Comparison of ENCODE assay signal across 9 cellular contexts in genomic region chr20:48846516-48847492, GRCh38. TPM values are rescaled to one million over a fixed set of nuclear protein-coding genes. Genes with fewer than 3 reads are reported as not detected.
DNase-seq lines count a peak whose midpoint lies in the region; ATAC-seq and TF ChIP-seq lines count a peak whose summit lies in the region.
"Had no signal": no experiment of that assay in that cellular context is flagged by ENCODE, and none has a peak within 500 bp of the region (broad histone marks: within the 10 kb centered on the region; RNA-seq: fewer than 3 reads in every experiment).

No MANE protein-coding gene starts in this region.

- H3K4me3 ChIP-seq in mesodermal cell (ENCODE audit: extremely low read depth, insufficient read depth, low read length, poor library complexity, severe bottlenecking) (no peak overlapping the region), dorsolateral prefrontal cortex (no peak overlapping the region)
- H3K4me3 ChIP-seq: upper lobe of left lung had no signal

- H3K36me3 Mint-ChIP-seq in osteocyte (ENCODE audit: unreplicated experiment) = no peaks in the 10 kb centered on the region

- no peaks in the 10 kb centered on the region for H3K4me1 ChIP-seq in mesodermal cell (ENCODE audit: control insufficient read depth, insufficient read depth, low read length, poor library complexity, severe bottlenecking)

- peak overlapping the region; percentile 63 for H3K27ac ChIP-seq in mesodermal cell (ENCODE audit: low read depth, low read length, severe bottlenecking)
- peak overlapping the region in 4 of 59 donors; percentile 16 to 59 (median 40) for H3K27ac ChIP-seq in dorsolateral prefrontal cortex
- H3K27ac ChIP-seq: upper lobe of left lung had no signal

- DNase-seq in activated CD4-positive, alpha-beta T cell treated with anti-CD3 and anti-CD28 coated beads, Interleukin-2, amount 50 U/mL, for 4 hours = peak; percentile 26 to 27
- DNase-seq in dorsolateral prefrontal cortex = no peak
- DNase-seq in osteocyte (ENCODE audit: extremely low spot score, unreplicated experiment) = no peak
- DNase-seq in NCI-H1092 treated with DMSO at 0.1 percent for 48 hours (lab: John Stamatoyannopoulos, UW) = no peak

- H3K9me3 ChIP-seq in mesodermal cell (ENCODE audit: control insufficient read depth, low read length) = no peaks in the 10 kb centered on the region
- H3K9me3 ChIP-seq: upper lobe of left lung had no signal

- H3K36me3 ChIP-seq in mesodermal cell (ENCODE audit: control insufficient read depth, insufficient read depth, low read length) = no peaks in the 10 kb centered on the region
- H3K36me3 ChIP-seq: upper lobe of left lung had no signal

- H3K27me3 Mint-ChIP-seq in osteocyte (ENCODE audit: unreplicated experiment) = no peaks in the 10 kb centered on the region

- no peaks in the 10 kb centered on the region for H3K9me3 Mint-ChIP-seq in osteocyte (ENCODE audit: unreplicated experiment)

- no peak overlapping the region for H3K27ac Mint-ChIP-seq in osteocyte (ENCODE audit: unreplicated experiment)

- ATAC-seq in GM18511 (IDR thresholded peaks at IDR 0.05; ENCODE audit: unreplicated experiment) = peak; percentile 98
- ATAC-seq in GM21515 (IDR thresholded peaks at IDR 0.05; ENCODE audit: unreplicated experiment) = peak; percentile 83
- peak; percentile 80 for ATAC-seq in HG03565 (IDR thresholded peaks at IDR 0.05; ENCODE audit: unreplicated experiment)

- TF ChIP-seq CTCF in dorsolateral prefrontal cortex (IDR thresholded peaks at IDR 0.05 in 54 of 56, conservative IDR thresholded peaks at IDR 0.05 in 2 of 56; ENCODE audit: low read depth in 1 of 56, partially characterized antibody in 56 of 56) = peak in 3 of 56 donors; percentile 6 to 13 (median 12)
- no peak for TF ChIP-seq CTCF in osteocyte (IDR thresholded peaks at IDR 0.05)

- H3K4me3 Mint-ChIP-seq in osteocyte (ENCODE audit: unreplicated experiment) = no peak overlapping the region

- 26 to 30% methylated on average over 7 to 10 of the region's 12 CpGs for WGBS in mesodermal cell (ENCODE audit: insufficient coverage in 2 of 2), 2 experiments

- H3K27me3 ChIP-seq in dorsolateral prefrontal cortex = no peaks in the 10 kb centered on the region
- H3K27me3 ChIP-seq: upper lobe of left lung had no signal

- intact Hi-C loops in dorsolateral prefrontal cortex (cut with DNase I) = no loop called here

- peaks cover 34% of the 10 kb centered on the region for H3K4me1 Mint-ChIP-seq in osteocyte (ENCODE audit: unreplicated experiment)

RNA-seq across cellular contexts. Expression of gene PREX1, which starts 19.0 kb away (rescaled TPM):
- 53.5 TPM for polyA plus RNA-seq in mesodermal cell (2013, experiment 1 of 2)
- polyA plus RNA-seq in mesodermal cell (2013, experiment 2 of 2) = 34.1 TPM
- total RNA-seq in dorsolateral prefrontal cortex (100 to 1,000 TPM in 76 of 120 experiments, 10 to 100 TPM in 44; 59.8 to 448 (median 117) TPM), osteocyte (22.2 and 24.2 TPM in 2 replicates)

Comparison
In these comparisons a context has a peak if more than half of its experiments do, and no peak if none do; other contexts are left out.
1. DNase-seq: peak in activated CD4-positive, alpha-beta T cell treated with anti-CD3 and anti-CD28 coated beads, Interleukin-2, amount 50 U/mL, for 4 hours (2 of 2); none in dorsolateral prefrontal cortex (0 of 10), osteocyte (single experiment) and NCI-H1092 treated with DMSO at 0.1 percent for 48 hours (single experiment).
2. Peak in every context shown above with its lines, with median percentiles within 50 percentile points of each other: ATAC-seq.